ENCODE assay signal across 1 cellular context in the genomic region with DNA sequence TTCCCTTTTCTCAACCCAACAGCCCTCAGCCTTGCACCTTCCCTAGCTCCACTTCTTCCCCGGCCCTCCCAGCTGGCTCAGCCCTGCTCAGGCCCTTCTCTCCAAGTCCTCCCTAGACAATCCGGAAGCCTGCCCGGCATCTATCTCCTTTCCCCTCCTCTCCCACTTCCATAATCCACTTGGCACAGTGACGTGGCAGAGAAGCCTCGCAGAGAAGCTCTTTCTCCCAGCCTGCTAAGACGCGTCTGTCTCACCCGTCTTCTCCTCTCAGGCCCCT.
TF ChIP-seq lines count a peak whose summit lies in the region.

No MANE protein-coding gene starts in this region.

TF ChIP-seq in A549, 52 proteins besides CTCF, POLR2A, EP300 and RAD21 (continued from another document):
- TF ChIP-seq FOSL2 (IDR thresholded peaks at IDR 0.05) (no peak), FOSL2 (CRISPR knock-in tag; IDR thresholded peaks at IDR 0.05) (no peak), ZSCAN20 (CRISPR knock-in tag; IDR thresholded peaks at IDR 0.05) (no peak), CBX2 (IDR thresholded peaks at IDR 0.05; ENCODE audit: borderline replicate concordance, low read depth) (no peak), HEYL (CRISPR knock-in tag; IDR thresholded peaks at IDR 0.05) (no peak), ZC3H11A (IDR thresholded peaks at IDR 0.05) (no peak)
